In genomic region chr6:119078449-119079287, GRCh38 we compare ENCODE assay signal across 8 cellular contexts. TPM values are rescaled to one million over a fixed set of nuclear protein-coding genes. Genes with fewer than 3 reads are reported as not detected.
A peak's percentile ranks its signal among the peaks of the same experiment; 100 is the strongest.
DNase-seq lines count a peak whose midpoint lies in the region; ATAC-seq lines count a peak whose summit lies in the region.

TSS of gene FAM184A (minus strand) at chr6:119078664. CDS start at chr6:119078299, 365 bp downstream.

- peaks cover 17% of the 10 kb centered on the region for H3K9me3 ChIP-seq in mesodermal cell (ENCODE audit: control insufficient read depth, low read length)

- peak within 1 kb of the TSS; percentile 46 for H3K4me3 ChIP-seq in mesodermal cell (ENCODE audit: extremely low read depth, insufficient read depth, low read length, poor library complexity, severe bottlenecking)

- H3K9me3 Mint-ChIP-seq in effector memory CD8-positive, alpha-beta T cell = no peaks in the 10 kb centered on the region

- H3K4me3 Mint-ChIP-seq in effector memory CD8-positive, alpha-beta T cell = peak within 1 kb of the TSS; percentile 88 to 92

- no peaks in the 10 kb centered on the region for H3K27me3 Mint-ChIP-seq in effector memory CD8-positive, alpha-beta T cell

- DNase-seq in AG20443 (ENCODE audit: low spot score) (peak; percentile 72), GM19240 (ENCODE audit: insufficient read length, low spot score) (peak; percentile 6), NCI-H82 treated with DMSO at 0.1 percent for 48 hours (lab: John Stamatoyannopoulos, UW; ENCODE audit: unreplicated experiment) (peak; percentile 41)
- peak; percentile 25 to 42 for DNase-seq in activated CD8-positive, alpha-beta memory T cell treated with anti-CD3 and anti-CD28 coated beads for 4 hours (ENCODE audit: low read depth in 2 of 2)
- DNase-seq in effector memory CD8-positive, alpha-beta T cell = peak; percentile 62 to 68 (median 68)
- DNase-seq in stimulated activated CD8-positive, alpha-beta memory T cell treated with anti-CD3 and anti-CD28 coated beads, Interleukin-15, amount 100 ng/mL, for 24 hours (ENCODE audit: low read depth) = peak; percentile 26

- no peaks in the 10 kb centered on the region for H3K36me3 Mint-ChIP-seq in effector memory CD8-positive, alpha-beta T cell (ENCODE audit: insufficient read depth)

- H3K4me1 ChIP-seq in mesodermal cell (ENCODE audit: control insufficient read depth, insufficient read depth, low read length, poor library complexity, severe bottlenecking) = no peaks in the 10 kb centered on the region

- H3K27ac Mint-ChIP-seq in effector memory CD8-positive, alpha-beta T cell = peak within 1 kb of the TSS; percentile 83 to 84

- ATAC-seq in HG03432 (IDR thresholded peaks at IDR 0.05; ENCODE audit: unreplicated experiment) = peak; percentile 73
- peak; percentile 77 for ATAC-seq in effector memory CD8-positive, alpha-beta T cell (replicated peaks)

- H3K36me3 ChIP-seq in mesodermal cell (ENCODE audit: control insufficient read depth, insufficient read depth, low read length) = no peaks in the 10 kb centered on the region

- WGBS in mesodermal cell (ENCODE audit: insufficient coverage in 2 of 2), 2 experiments = 1% methylated on average over 56 to 71 of the region's 91 CpGs

- H3K4me1 Mint-ChIP-seq in effector memory CD8-positive, alpha-beta T cell (ENCODE audit: low read depth in 2 of 2) = peaks cover 19 to 25% of the 10 kb centered on the region in 2 donors

- no peak within 1 kb of the TSS for H3K27ac ChIP-seq in mesodermal cell (ENCODE audit: low read depth, low read length, severe bottlenecking)

RNA-seq across cellular contexts. Expression of gene FAM184A, which starts in this region (rescaled TPM):
- polyA plus RNA-seq in mesodermal cell (2013, experiment 1 of 2) = 7.2 TPM
- 4.2 TPM for polyA plus RNA-seq in mesodermal cell (2013, experiment 2 of 2)

Comparison
In these comparisons a context has a peak if more than half of its experiments do, and no peak if none do; other contexts are left out.
1. DNase-seq: peak in every context shown above with its lines; median percentile 72 in AG20443; 68 in effector memory CD8-positive, alpha-beta T cell; 41 in NCI-H82 treated with DMSO at 0.1 percent for 48 hours; 34 in activated CD8-positive, alpha-beta memory T cell treated with anti-CD3 and anti-CD28 coated beads for 4 hours; 26 in stimulated activated CD8-positive, alpha-beta memory T cell treated with anti-CD3 and anti-CD28 coated beads, Interleukin-15, amount 100 ng/mL, for 24 hours; 6 in GM19240.